Comparison of ENCODE assay signal across 8 cellular contexts in genomic region chr2:212005077-212005671, GRCh38.
A peak's percentile ranks its signal among the peaks of the same experiment; 100 is the strongest.
DNase-seq lines count a peak whose midpoint lies in the region; ATAC-seq and TF ChIP-seq lines count a peak whose summit lies in the region.

No MANE protein-coding gene starts in this region.

- no peaks in the 10 kb centered on the region for H3K27me3 ChIP-seq in foreskin keratinocyte

- ATAC-seq in GM19397 (IDR thresholded peaks at IDR 0.05; ENCODE audit: unreplicated experiment): peak; percentile 83
- ATAC-seq in HG03565 (IDR thresholded peaks at IDR 0.05; ENCODE audit: unreplicated experiment): peak; percentile 84
- ATAC-seq in foreskin keratinocyte: peak; percentile 90
- ATAC-seq in GM21737 (IDR thresholded peaks at IDR 0.05; ENCODE audit: unreplicated experiment): no peak

- no peaks in the 10 kb centered on the region for H3K4me1 ChIP-seq in foreskin keratinocyte

- TF ChIP-seq CTCF in foreskin keratinocyte (conservative IDR thresholded peaks at IDR 0.05): peak; percentile 64

- no peak overlapping the region for H3K27ac ChIP-seq in foreskin keratinocyte

- DNase-seq in DMS153 (lab: John Stamatoyannopoulos, UW) (peak; percentile 5), RKO (ENCODE audit: low spot score) (peak; percentile 53), foreskin keratinocyte (peak in 1 of 2 donors; percentile 38), superior temporal gyrus (ENCODE audit: extremely low spot score) (peak; percentile 54)
- DNase-seq in effector CD4-positive, alpha-beta T cell: no peak
